ENCODE assay signal across 12 cellular contexts in the genomic region with DNA sequence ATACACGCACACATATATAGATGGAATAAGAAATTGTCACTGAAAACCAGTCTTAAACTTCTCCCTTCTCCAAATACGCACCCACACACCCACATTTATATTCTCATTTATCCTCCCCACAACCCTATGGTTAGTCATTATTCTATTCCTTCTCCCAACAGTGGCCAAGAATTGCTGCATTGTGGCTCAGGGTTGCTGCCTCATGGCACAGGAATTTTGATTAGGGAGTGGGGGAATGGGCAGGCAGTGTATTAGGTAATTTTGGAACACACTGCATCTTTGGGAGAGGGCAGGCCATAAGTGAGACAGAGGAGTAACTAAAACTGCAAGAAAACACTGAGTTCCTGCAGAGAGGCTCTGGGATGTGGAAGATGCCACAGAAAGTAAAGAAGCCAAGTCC. TPM values are rescaled to one million over a fixed set of nuclear protein-coding genes. Genes with fewer than 3 reads are reported as not detected.
DNase-seq lines count a peak whose midpoint lies in the region; ATAC-seq lines count a peak whose summit lies in the region.
"Had no signal": no experiment of that assay in that cellular context is flagged by ENCODE, and none has a peak within 500 bp of the region (broad histone marks: within the 10 kb centered on the region; RNA-seq: fewer than 3 reads in every experiment).

No MANE protein-coding gene starts in this region.

- H3K4me3 ChIP-seq in GM23248 (no peak overlapping the region), SJCRH30 (no peak overlapping the region)
- H3K4me3 ChIP-seq: adrenal gland had no signal

- no peak for ATAC-seq in sciatic nerve
- no peak for ATAC-seq in GM18873 (IDR thresholded peaks at IDR 0.05; ENCODE audit: low FRiP score, unreplicated experiment)

- peak; percentile 94 for DNase-seq in GM23248
- DNase-seq in SJCRH30, result peak; percentile 30 to 36
- DNase-seq in fibroblast of gingiva (ENCODE audit: low read depth), result peak; percentile 88
- peak; percentile 95 for DNase-seq in renal cortical epithelial cell (ENCODE audit: low read depth)
- DNase-seq in sciatic nerve (ENCODE audit: low spot score), result no peak
- DNase-seq in COR-L47 (lab: John Stamatoyannopoulos, UW), result no peak
- no peak for DNase-seq in NCI-H446 treated with DMSO at 0.1 percent for 48 hours (lab: John Stamatoyannopoulos, UW)
- DNase-seq: NCI-H2029; SHP77 treated with DMSO at 0.1 percent for 48 hours; stimulated activated naive CD4-positive, alpha-beta T cell had no signal

- H3K4me2 ChIP-seq in GM23248 (ENCODE audit: unreplicated experiment), result peak overlapping the region; percentile 54

- intact Hi-C loops in sciatic nerve (cut with DNase I), result no loop called here

- no peak overlapping the region for H3K9ac ChIP-seq in GM23248

- in situ Hi-C loops in GM23248 (cut with MboI), result no loop called here

- no peaks in the 10 kb centered on the region for H4K20me1 ChIP-seq in GM23248 (ENCODE audit: insufficient read depth)

- 53 to 54% methylated on average over 2 of the region's 2 CpGs for WGBS in GM23248 (ENCODE audit: low coverage in 1 of 2, low lambda C conversion rate in 2 of 2, missing lambda C conversion rate in 2 of 2), 2 experiments

- peak overlapping the region; percentile 28 for H3K27ac ChIP-seq in GM23248
- H3K27ac ChIP-seq in SJCRH30, result no peak overlapping the region
- H3K27ac ChIP-seq: adrenal gland had no signal

- no peaks in the 10 kb centered on the region for H3K9me2 ChIP-seq in GM23248 (ENCODE audit: insufficient read depth)

- H2AFZ ChIP-seq in GM23248, result no peak overlapping the region

- H3K4me1 ChIP-seq in GM23248 (ENCODE audit: insufficient read depth) (peaks cover 15% of the 10 kb centered on the region), SJCRH30 (0 out of 2 replicates have a peak, but pooled peaks cover 4% of the 10 kb centered on the region)
- H3K4me1 ChIP-seq: adrenal gland had no signal

- H3K36me3 ChIP-seq in GM23248 (ENCODE audit: low read depth) (no peaks in the 10 kb centered on the region), SJCRH30 (no peaks in the 10 kb centered on the region; the same call in none of the 2 replicates)
- H3K36me3 ChIP-seq: adrenal gland had no signal

- H3F3A ChIP-seq in GM23248 (ENCODE audit: insufficient read depth), result peaks cover 14% of the 10 kb centered on the region

- H3K27me3 ChIP-seq in GM23248 (replicated peaks; ENCODE audit: insufficient read depth) (no peaks in the 10 kb centered on the region), SJCRH30 (no peaks in the 10 kb centered on the region)
- H3K27me3 ChIP-seq: adrenal gland had no signal

- H3K9me3 ChIP-seq in GM23248 (ENCODE audit: low read depth), result no peaks in the 10 kb centered on the region
- H3K9me3 ChIP-seq in SJCRH30 (replicated peaks), result peaks cover 2% of the 10 kb centered on the region; the same call in 1 of the 2 replicates
- H3K9me3 ChIP-seq: adrenal gland had no signal

- no peaks in the 10 kb centered on the region for H3K79me2 ChIP-seq in GM23248 (ENCODE audit: insufficient read depth)

RNA-seq across cellular contexts. Expression of gene NAPEPLD, which starts 35.7 kb away (rescaled TPM):
- total RNA-seq in GM23248 (2014; rRNA removed; shearing (Covaris generic)), result 4.4 and 21.1 TPM in 2 replicates
- 9.9 and 10.8 TPM in 2 replicates for polyA plus RNA-seq in GM23248 (2016; fragmentation: Nextera tagmentation; extraction: Ambion mirVana)
- total RNA-seq in SJCRH30 (2014; rRNA removed; shearing (Covaris generic)), result 5.3 and 12.5 TPM in 2 replicates
- total RNA-seq in renal cortical epithelial cell, result 22.1 and 37.2 TPM in 2 replicates
- total RNA-seq in sciatic nerve, result 18.2 TPM

RNA-seq across cellular contexts. Expression of gene ARMC10, which starts 38.2 kb away (rescaled TPM):
- 32.8 and 39.2 TPM in 2 replicates for total RNA-seq in GM23248 (2014; rRNA removed; shearing (Covaris generic))
- 35.5 and 41.9 TPM in 2 replicates for polyA plus RNA-seq in GM23248 (2016; fragmentation: Nextera tagmentation; extraction: Ambion mirVana)
- total RNA-seq in SJCRH30 (2014; rRNA removed; shearing (Covaris generic)), result 27.4 and 31.2 TPM in 2 replicates
- total RNA-seq in renal cortical epithelial cell (53.7 and 67.9 TPM in 2 replicates), sciatic nerve (34.4 TPM)

RNA-seq across cellular contexts. Expression of gene FBXL13, which starts 38.6 kb away (rescaled TPM):
- total RNA-seq in GM23248 (2014; rRNA removed; shearing (Covaris generic)), result under 0.01 and 0.43 TPM in 2 replicates
- polyA plus RNA-seq in GM23248 (2016; fragmentation: Nextera tagmentation; extraction: Ambion mirVana), result 0.24 and 0.37 TPM in 2 replicates
- total RNA-seq in SJCRH30 (2014; rRNA removed; shearing (Covaris generic)), result 0.75 and 0.76 TPM in 2 replicates
- total RNA-seq in renal cortical epithelial cell, result 3.5 and 4.3 TPM in 2 replicates
- 2.5 TPM for total RNA-seq in sciatic nerve

Comparison
In these comparisons a context has a peak if more than half of its experiments do, and no peak if none do; other contexts are left out.
1. DNase-seq: peak in GM23248 (single experiment), SJCRH30 (2 of 2), fibroblast of gingiva (single experiment) and renal cortical epithelial cell (single experiment); none in sciatic nerve (single experiment), COR-L47 (single experiment) and NCI-H446 treated with DMSO at 0.1 percent for 48 hours (single experiment).